Comparison of ENCODE assay signal across 17 cellular contexts in genomic region chr7:121042899-121043298, GRCh38. TPM values are rescaled to one million over a fixed set of nuclear protein-coding genes. Genes with fewer than 3 reads are reported as not detected.
DNase-seq lines count a peak whose midpoint lies in the region; ATAC-seq, FAIRE-seq and TF ChIP-seq lines count a peak whose summit lies in the region.
"Had no signal": no experiment of that assay in that cellular context is flagged by ENCODE, and none has a peak within 500 bp of the region (broad histone marks: within the 10 kb centered on the region; RNA-seq: fewer than 3 reads in every experiment).

No MANE protein-coding gene starts in this region.

- H3K36me3 Mint-ChIP-seq in WTC11 = no peaks in the 10 kb centered on the region
- H3K36me3 Mint-ChIP-seq: CD4-positive, alpha-beta memory T cell had no signal

- POLR2A ChIA-PET in H1 (lab: Charles Lee; ENCODE audit: partially characterized antibody) = no interaction called here
- POLR2A ChIA-PET in WTC11 (lab: Charles Lee) = interaction anchor here (0.6 kb wide), 1 partner anchor 93 kb away, joined by 3 read pairs; the partner anchor contains the start of gene ING3

- DNase-seq in H54 (ENCODE audit: insufficient read length, low spot score) (no peak), H1 (ENCODE audit: low read depth in 1 of 2, low spot score in 2 of 2) (no peak), tibial artery (no peak), WTC11 (ENCODE audit: low spot score) (no peak), cortex of kidney (lab: John Stamatoyannopoulos, UW) (no peak)
- DNase-seq: C1 segment of cervical spinal cord; Caco-2; CD4-positive, alpha-beta memory T cell; DMS153; DND-41; GOT3; H9 had no signal

- H3K27ac ChIP-seq in VCaP (peak overlapping the region; percentile 78), H1 (ENCODE audit: low read depth, low read length) (no peak overlapping the region), tibial artery (peak overlapping the region; percentile 70), gastroesophageal sphincter (no peak overlapping the region)

- H2AK5ac ChIP-seq in H1 (ENCODE audit: low read depth, low read length) = no peak overlapping the region

- TF ChIP-seq CTCF in VCaP (conservative IDR thresholded peaks at IDR 0.05) (no peak), H1 (IDR thresholded peaks at IDR 0.05; ENCODE audit: control extremely low read depth in 1 of 3, insufficient read depth in 1 of 3, low read depth in 1 of 3, low read length in 3 of 3) (no peak), tibial artery (IDR thresholded peaks at IDR 0.05) (no peak), WTC11 (IDR thresholded peaks at IDR 0.05) (no peak), gastroesophageal sphincter (IDR thresholded peaks at IDR 0.05) (no peak)

- ATAC-seq in WTC11 (no peak), gastroesophageal sphincter (no peak)
- ATAC-seq: HCT116 had no signal

- H4K8ac ChIP-seq in H1 (ENCODE audit: extremely low read depth, insufficient read depth, low read length) = no peak overlapping the region

- no peaks in the 10 kb centered on the region for H3K23me2 ChIP-seq in H1 (ENCODE audit: low read depth, low read length)

- no peak for TF ChIP-seq POLR2A in H54 (IDR thresholded peaks at IDR 0.05; ENCODE audit: low read depth, low read length)
- TF ChIP-seq POLR2A in H1 (IDR thresholded peaks at IDR 0.05; ENCODE audit: control extremely low read depth in 1 of 2, low read depth in 2 of 2, low read length in 2 of 2) = no peak
- TF ChIP-seq POLR2A in gastroesophageal sphincter (IDR thresholded peaks at IDR 0.05) = no peak

- H4K20me1 ChIP-seq in H1 (replicated peaks in 1 of 2; ENCODE audit: control insufficient read depth in 1 of 2, insufficient read depth in 2 of 2, low read length in 2 of 2) = no peaks in the 10 kb centered on the region

- no peak overlapping the region for H3K14ac ChIP-seq in H1 (ENCODE audit: insufficient read length)

- H2BK120ac ChIP-seq in H1 (replicated peaks; ENCODE audit: low read depth, low read length) = no peak overlapping the region

- no peak overlapping the region for H4K91ac ChIP-seq in H1 (replicated peaks; ENCODE audit: insufficient read length, low read length)

- H3K9ac ChIP-seq in H1 (replicated peaks in 1 of 4; ENCODE audit: extremely low read depth in 1 of 4, low read depth in 3 of 4, low read length in 3 of 4) = no peak overlapping the region

- H3K9me3 ChIP-seq in H1 (ENCODE audit: insufficient read depth in 2 of 2, low read depth in 1 of 2, low read length in 1 of 2) (no peaks in the 10 kb centered on the region), tibial artery (no peaks in the 10 kb centered on the region), gastroesophageal sphincter (no peaks in the 10 kb centered on the region)
- H3K9me3 ChIP-seq: Caco-2 had no signal

- intact Hi-C loops in tibial artery (cut with DNase I; ENCODE audit: low total_unique reads) = loop anchor here (2.0 kb wide), 1 partner anchor 18 kb away; no protein-coding TSS in a partner anchor

- H3K9me3 Mint-ChIP-seq in WTC11 = 0 out of 2 replicates have a peak, but pooled peaks cover 2% of the 10 kb centered on the region
- H3K9me3 Mint-ChIP-seq: CD4-positive, alpha-beta memory T cell; H9 had no signal

- H3K27me3 ChIP-seq in H1 (replicated peaks in 1 of 4; ENCODE audit: control insufficient read depth in 3 of 4, extremely low read depth in 1 of 4, insufficient read depth in 3 of 4, low read length in 3 of 4) = no peaks in the 10 kb centered on the region
- H3K27me3 ChIP-seq in tibial artery = no peaks in the 10 kb centered on the region
- no peaks in the 10 kb centered on the region for H3K27me3 ChIP-seq in gastroesophageal sphincter

- peak overlapping the region; percentile 6; the same call in 1 of the 2 replicates for H2BK20ac ChIP-seq in H1 (ENCODE audit: low read length)

- H3K4me1 Mint-ChIP-seq in WTC11 = peaks cover 7% of the 10 kb centered on the region
- H3K4me1 Mint-ChIP-seq: CD4-positive, alpha-beta memory T cell had no signal

- H2AFZ ChIP-seq in H1 (ENCODE audit: low read length) = no peak overlapping the region

- H3K27me3 Mint-ChIP-seq in WTC11 (ENCODE audit: low read depth) = no peaks in the 10 kb centered on the region

- no peaks in the 10 kb centered on the region for H3K79me1 ChIP-seq in H1 (ENCODE audit: low read depth, low read length)

- no peak overlapping the region for H2BK5ac ChIP-seq in H1 (ENCODE audit: low read depth, low read length)

- no peak overlapping the region for H3K4me2 ChIP-seq in H1 (ENCODE audit: insufficient read depth in 1 of 2, low read depth in 2 of 2, low read length in 2 of 2)

- WGBS in H1 (ENCODE audit: extremely low coverage in 1 of 2, insufficient coverage in 1 of 2, insufficient read length in 1 of 2, insufficient replicate concordance in 2 of 2, low coverage in 1 of 2, low lambda C conversion rate in 2 of 2, missing lambda C conversion rate in 1 of 2), 2 experiments = 96% methylated on average over 3 of the region's 3 CpGs; no CpG with 5 or more reads in 1 of the 2 experiments
- WGBS in gastroesophageal sphincter (ENCODE audit: low coverage in 1 of 2), 2 donors = no CpG with 5 or more reads among the region's 3 CpGs

- CTCF ChIA-PET in H1 (lab: Charles Lee; ENCODE audit: partially characterized antibody) = interaction anchor here (0.6 to 2.3 kb wide), 4 partner anchors 16 to 42 kb away, joined by 3 to 4 read pairs (median 4); no protein-coding TSS in a partner anchor
- CTCF ChIA-PET in WTC11 (lab: Charles Lee) = interaction anchor here (1.4 to 1.5 kb wide), 2 partner anchors 16 to 54 kb away, joined by 4 read pairs; partner anchors contain the start of gene CPED1

- H3K4ac ChIP-seq in H1 (replicated peaks; ENCODE audit: insufficient read length, low read depth, low read length) = no peak overlapping the region

- H3K23ac ChIP-seq in H1 (ENCODE audit: insufficient read length) = no peak overlapping the region

- no peak for TF ChIP-seq RAD21 in H1 (IDR thresholded peaks at IDR 0.05 in 1 of 2, conservative IDR thresholded peaks at IDR 0.05 in 1 of 2; ENCODE audit: low read depth in 2 of 2, low read length in 2 of 2)

- TF ChIP-seq EP300 in H1 (IDR thresholded peaks at IDR 0.05; ENCODE audit: borderline replicate concordance in 1 of 2, low read depth in 2 of 2, low read length in 2 of 2) = no peak
- TF ChIP-seq EP300 in gastroesophageal sphincter (IDR thresholded peaks at IDR 0.05) = no peak

- H3K4me3 Mint-ChIP-seq in WTC11 = no peak overlapping the region
- H3K4me3 Mint-ChIP-seq: CD4-positive, alpha-beta memory T cell; H9 had no signal

- H3K36me3 ChIP-seq in H1 (ENCODE audit: control insufficient read depth in 2 of 4, insufficient read depth in 4 of 4, low read length in 3 of 4) (no peaks in the 10 kb centered on the region), tibial artery (peaks cover 0 to 3% (median 0%) of the 10 kb centered on the region in 3 donors), gastroesophageal sphincter (peaks cover 0 to 6% of the 10 kb centered on the region in 2 donors)

- no peak overlapping the region for H3K56ac ChIP-seq in H1 (replicated peaks; ENCODE audit: insufficient read length, low read depth, low read length)

- H2BK15ac ChIP-seq in H1 (ENCODE audit: low read length) = no peak overlapping the region

- no peaks in the 10 kb centered on the region for H3K4me1 ChIP-seq in H1 (replicated peaks in 1 of 4; ENCODE audit: control insufficient read depth in 3 of 4, insufficient read depth in 4 of 4, low read length in 3 of 4)
- H3K4me1 ChIP-seq in tibial artery = peaks cover 0 to 72% (median 34%) of the 10 kb centered on the region in 4 donors
- H3K4me1 ChIP-seq in gastroesophageal sphincter = peaks cover 0 to 12% (median 0%) of the 10 kb centered on the region in 3 donors
- H3K4me1 ChIP-seq: Caco-2 had no signal

- no peak overlapping the region for H2BK12ac ChIP-seq in H1 (ENCODE audit: low read depth, low read length)

- no peak overlapping the region; the same call in 1 of the 2 replicates for H3K27ac Mint-ChIP-seq in WTC11
- H3K27ac Mint-ChIP-seq: CD4-positive, alpha-beta memory T cell; H9 had no signal

- no peaks in the 10 kb centered on the region for H3K79me2 ChIP-seq in H1 (ENCODE audit: control insufficient read depth in 1 of 2, insufficient read depth in 2 of 2, low read length in 2 of 2)

- H3K18ac ChIP-seq in H1 (ENCODE audit: extremely low read depth, low read length) = no peak overlapping the region

- no peak overlapping the region for H4K5ac ChIP-seq in H1 (ENCODE audit: insufficient read length, low read depth, low read length)

- H3K4me3 ChIP-seq in H1 (ENCODE audit: extremely low read depth in 1 of 4, insufficient read depth in 2 of 4, low read depth in 3 of 4, low read length in 4 of 4) = no peak overlapping the region
- H3K4me3 ChIP-seq in tibial artery = no peak overlapping the region
- H3K4me3 ChIP-seq in gastroesophageal sphincter = no peak overlapping the region

- FAIRE-seq in H54 (lab: Jason Lieb, UNC) (peak; percentile 23), H1 (lab: Jason Lieb, UNC) (no peak)
- FAIRE-seq: G401.6, GM12892 had no signal

TF ChIP-seq in H1, 55 proteins besides CTCF, POLR2A, EP300 and RAD21 (continues in another document):
- TF ChIP-seq SRF (IDR thresholded peaks at IDR 0.05; ENCODE audit: low read depth, low read length) (no peak), KDM4A (IDR thresholded peaks at IDR 0.05; ENCODE audit: low read depth, low read length, severe bottlenecking) (no peak), JUN (IDR thresholded peaks at IDR 0.05; ENCODE audit: low read depth, low read length) (no peak), MAFK (IDR thresholded peaks at IDR 0.05; ENCODE audit: low read depth, low read length) (no peak), POLR2AphosphoS5 (IDR thresholded peaks at IDR 0.05; ENCODE audit: low read depth, low read length) (no peak), SIRT6 (IDR thresholded peaks at IDR 0.05; ENCODE audit: low read length) (no peak)

TF ChIP-seq in WTC11, 78 proteins besides CTCF, POLR2A, EP300 and RAD21 (continues in another document):
- TF ChIP-seq CREB1 (CRISPR knock-in tag; IDR thresholded peaks at IDR 0.05) (no peak), NFATC4 (CRISPR knock-in tag; IDR thresholded peaks at IDR 0.05) (no peak)
- TF ChIP-seq, protein P1, sequence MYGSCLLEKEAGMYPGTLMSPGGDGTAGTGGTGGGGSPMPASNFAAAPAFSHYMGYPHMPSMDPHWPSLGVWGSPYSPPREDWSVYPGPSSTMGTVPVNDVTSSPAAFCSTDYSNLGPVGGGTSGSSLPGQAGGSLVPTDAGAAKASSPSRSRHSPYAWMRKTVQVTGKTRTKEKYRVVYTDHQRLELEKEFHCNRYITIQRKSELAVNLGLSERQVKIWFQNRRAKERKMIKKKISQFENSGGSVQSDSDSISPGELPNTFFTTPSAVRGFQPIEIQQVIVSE (CRISPR knock-in tag; IDR thresholded peaks at IDR 0.05; ENCODE audit: borderline replicate concordance) = no peak

RNA-seq across cellular contexts. Expression of gene CPED1, which starts 54.4 kb away (rescaled TPM):
- total RNA-seq in H1 (2021; fragmentation: NEBNext Ultra II Directional; extraction: Animal tissue kit (Norgen Biotek cat#: 25700)) = 0.25 and 0.39 TPM in 2 replicates
- polyA plus RNA-seq in H1 (2011; rRNA removed) = 0.08 and 0.22 TPM in 2 replicates
- 0.06 TPM for polyA plus RNA-seq in H1 (2011; cell fraction: cytosol; rRNA removed)
- 0.21 TPM for polyA plus RNA-seq in H1 (2011; cell fraction: nucleus; rRNA removed)
- polyA plus RNA-seq in H1 (2012, experiment 1 of 2) = 0.05 to 0.23 TPM (median 0.17 TPM) in 4 replicates
- not detected for polyA plus RNA-seq in H1 (2012, experiment 2 of 2)
- 0.22 TPM for polyA plus RNA-seq in H1 (2013, experiment 1 of 2)
- 0.18 TPM for polyA plus RNA-seq in H1 (2013, experiment 2 of 2)
- polyA minus RNA-seq in H1 (2011; rRNA and poly(A)+ RNA removed) = 0.51 and 1.0 TPM in 2 replicates
- not detected for polyA minus RNA-seq in H1 (2011; cell fraction: cytosol; rRNA and poly(A)+ RNA removed)
- 1.1 TPM for polyA minus RNA-seq in H1 (2011; cell fraction: nucleus; rRNA and poly(A)+ RNA removed)
- total RNA-seq in WTC11 (2021) (0.30 to 0.98 TPM (median 0.44 TPM) in 3 replicates), gastroesophageal sphincter (10 to 100 TPM; 35.1 to 97.7 (median 60.5) TPM)
- polyA plus RNA-seq: CD4-positive, alpha-beta memory T cell had no signal

Comparison
In these comparisons a context has a peak if more than half of its experiments do, and no peak if none do; other contexts are left out.
1. H3K27ac ChIP-seq: peak in VCaP (single experiment) and tibial artery (2 of 2); none in H1 (single experiment) and gastroesophageal sphincter (0 of 4).
2. RNA of gene CPED1, which starts 54.4 kb away (total RNA-seq): 35.1 to 97.7 TPM in gastroesophageal sphincter; 0.30 to 0.98 TPM in WTC11 and 0.25 to 0.39 TPM in H1; every median in the first group is over 10 times any median in the second.